ENCODE assay signal across 9 cellular contexts in genomic region chr12:41277019-41277770, GRCh38.
DNase-seq lines count a peak whose midpoint lies in the region; TF ChIP-seq lines count a peak whose summit lies in the region.
"Had no signal": no experiment of that assay in that cellular context is flagged by ENCODE, and none has a peak within 500 bp of the region (broad histone marks: within the 10 kb centered on the region; RNA-seq: fewer than 3 reads in every experiment).

No MANE protein-coding gene starts in this region.

- peaks cover 0 to 12% (median 0%) of the 10 kb centered on the region in 4 donors for H3K36me3 ChIP-seq in esophagus muscularis mucosa
- H3K36me3 ChIP-seq: SJSA1 had no signal

- H3K4me3 Mint-ChIP-seq in osteocyte (ENCODE audit: unreplicated experiment) = no peak overlapping the region

- no peak overlapping the region for H3K4me3 ChIP-seq in Jurkat, Clone E6-1 (ENCODE audit: low read length)
- no peak overlapping the region for H3K4me3 ChIP-seq in esophagus muscularis mucosa
- H3K4me3 ChIP-seq: SJSA1 had no signal

- peaks cover 19% of the 10 kb centered on the region for H3K27me3 Mint-ChIP-seq in osteocyte (ENCODE audit: unreplicated experiment)

- TF ChIP-seq CTCF in GM10266 (IDR thresholded peaks at IDR 0.05; ENCODE audit: control insufficient read depth, insufficient read depth, low read depth, missing control alignments) = peak; percentile 63
- TF ChIP-seq CTCF in esophagus muscularis mucosa (IDR thresholded peaks at IDR 0.05) = peak; percentile 40 to 54 (median 48)
- TF ChIP-seq CTCF in osteocyte (IDR thresholded peaks at IDR 0.05) = peak; percentile 80

- 53% methylated on average over 14 of the region's 14 CpGs for WGBS in esophagus muscularis mucosa

- H3K36me3 Mint-ChIP-seq in osteocyte (ENCODE audit: unreplicated experiment) = no peaks in the 10 kb centered on the region

- H3K27ac Mint-ChIP-seq in osteocyte (ENCODE audit: unreplicated experiment) = no peak overlapping the region

- intact Hi-C loops in esophagus muscularis mucosa (cut with DNase I) = no loop called here

- no peak for TF ChIP-seq EP300 in esophagus muscularis mucosa (IDR thresholded peaks at IDR 0.05)

- TF ChIP-seq POLR2A in esophagus muscularis mucosa (IDR thresholded peaks at IDR 0.05; ENCODE audit: low read depth) = no peak

- no peaks in the 10 kb centered on the region for H3K9me3 ChIP-seq in esophagus muscularis mucosa
- H3K9me3 ChIP-seq: SJSA1 had no signal

- H3K9me3 Mint-ChIP-seq in osteocyte (ENCODE audit: unreplicated experiment) = no peaks in the 10 kb centered on the region

- H3K4me1 ChIP-seq in esophagus muscularis mucosa = peaks cover 3 to 19% (median 10%) of the 10 kb centered on the region in 4 donors
- H3K4me1 ChIP-seq: SJSA1 had no signal

- no peak overlapping the region for H3K27ac ChIP-seq in esophagus muscularis mucosa (replicated peaks in 1 of 4)
- H3K27ac ChIP-seq: SJSA1 had no signal

- no peaks in the 10 kb centered on the region for H3K4me1 Mint-ChIP-seq in osteocyte (ENCODE audit: unreplicated experiment)

- H3K27me3 ChIP-seq in esophagus muscularis mucosa = no peaks in the 10 kb centered on the region
- H3K27me3 ChIP-seq: SJSA1 had no signal

- peak; percentile 63 for DNase-seq in AG20443 (ENCODE audit: low spot score)
- DNase-seq in GM10266 (ENCODE audit: extremely low spot score) = peak; percentile 32
- peak; percentile 29 for DNase-seq in Jurkat, Clone E6-1 (ENCODE audit: low read depth, low spot score)
- peak; percentile 63 for DNase-seq in RKO (ENCODE audit: low spot score)
- DNase-seq in esophagus muscularis mucosa (ENCODE audit: extremely low spot score) = no peak
- no peak for DNase-seq in osteocyte (ENCODE audit: extremely low spot score, unreplicated experiment)
- no peak for DNase-seq in stimulated activated CD8-positive, alpha-beta memory T cell treated with anti-CD3 and anti-CD28 coated beads, Interleukin-4, amount 100 ng/mL, for 48 hours
- DNase-seq in stimulated activated CD4-positive, alpha-beta T cell treated with anti-CD3 and anti-CD28 coated beads, Interleukin-1b, Interleukin-23, amount 100 ng/mL, for 48 hours = no peak

Comparison
In these comparisons a context has a peak if more than half of its experiments do, and no peak if none do; other contexts are left out.
1. DNase-seq: peak in AG20443 (single experiment), GM10266 (single experiment), Jurkat, Clone E6-1 (single experiment) and RKO (single experiment); none in esophagus muscularis mucosa (single experiment), osteocyte (single experiment), stimulated activated CD8-positive, alpha-beta memory T cell treated with anti-CD3 and anti-CD28 coated beads, Interleukin-4, amount 100 ng/mL, for 48 hours (single experiment) and stimulated activated CD4-positive, alpha-beta T cell treated with anti-CD3 and anti-CD28 coated beads, Interleukin-1b, Interleukin-23, amount 100 ng/mL, for 48 hours (single experiment).
2. Peak in every context shown above with its lines, with median percentiles within 50 percentile points of each other: CTCF ChIP-seq.